In the genomic region with DNA sequence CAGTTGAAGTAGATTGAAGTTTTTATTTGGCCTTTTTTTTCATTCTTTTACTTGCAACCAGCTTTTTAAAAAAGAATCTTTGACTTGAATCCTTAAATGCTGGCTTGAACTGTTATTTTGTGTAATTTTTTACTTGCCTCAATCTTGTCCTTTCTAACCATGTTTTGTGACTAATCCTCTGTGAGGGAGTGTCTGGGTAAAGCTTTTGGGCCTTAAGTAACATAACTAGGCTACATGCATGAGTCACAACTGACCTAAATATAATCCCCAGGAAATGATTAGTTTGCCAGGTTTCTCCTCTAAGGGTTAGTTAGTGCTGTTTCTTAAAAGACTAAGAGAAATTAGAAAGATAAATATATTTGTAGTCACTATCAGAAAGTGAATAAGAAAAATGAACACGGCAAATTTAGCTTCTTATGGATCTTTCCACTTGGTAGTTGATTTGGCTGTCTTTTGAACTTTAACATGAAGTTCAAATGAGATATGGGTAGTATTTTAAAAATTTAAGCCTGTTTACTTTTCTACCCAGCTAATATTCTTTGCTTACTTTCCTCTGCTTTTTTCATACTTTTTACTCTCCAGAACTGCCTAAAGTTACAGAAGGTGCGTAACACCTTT, we compare ENCODE assay signal across 7 cellular contexts. TPM values are rescaled to one million over a fixed set of nuclear protein-coding genes. Genes with fewer than 3 reads are reported as not detected.
DNase-seq lines count a peak whose midpoint lies in the region; ATAC-seq and TF ChIP-seq lines count a peak whose summit lies in the region.

No MANE protein-coding gene starts in this region.

- no peaks in the 10 kb centered on the region for H3K9me3 Mint-ChIP-seq in mesothelial cell of epicardium

- no peak overlapping the region for H3K4me3 Mint-ChIP-seq in mesothelial cell of epicardium

- H3K27me3 Mint-ChIP-seq in mesothelial cell of epicardium (ENCODE audit: low read depth) = no peaks in the 10 kb centered on the region

- peak overlapping the region in 1 of 2 donors; percentile 15 for H3K27ac ChIP-seq in ovary

- ATAC-seq in GM18505 (IDR thresholded peaks at IDR 0.05; ENCODE audit: unreplicated experiment) = peak; percentile 85
- ATAC-seq in HG02588 (IDR thresholded peaks at IDR 0.05; ENCODE audit: unreplicated experiment) = peak; percentile 80

- no peaks in the 10 kb centered on the region for H3K36me3 ChIP-seq in ovary

- TF ChIP-seq CTCF in mesothelial cell of epicardium (IDR thresholded peaks at IDR 0.05; ENCODE audit: unreplicated experiment) = no peak
- no peak for TF ChIP-seq CTCF in ovary (IDR thresholded peaks at IDR 0.05)

- 44 to 53% (median 51%) methylated on average over 2 of the region's 2 CpGs for WGBS in ovary, 3 donors

- H3K9me3 ChIP-seq in ovary = no peaks in the 10 kb centered on the region

- H3K4me1 ChIP-seq in ovary (ENCODE audit: insufficient read depth) = no peaks in the 10 kb centered on the region

- peaks cover 28% of the 10 kb centered on the region for H3K36me3 Mint-ChIP-seq in mesothelial cell of epicardium

- H3K27me3 ChIP-seq in ovary = no peaks in the 10 kb centered on the region

- peak overlapping the region; percentile 66 for H3K27ac Mint-ChIP-seq in mesothelial cell of epicardium

- DNase-seq in NCI-H226 (peak; percentile 82), mesothelial cell of epicardium (ENCODE audit: low spot score in 2 of 2, unreplicated experiment in 2 of 2) (no peak), ovary (no peak), posterior vena cava (ENCODE audit: low spot score) (no peak)
- peak; percentile 13 for DNase-seq in central memory CD4-positive, alpha-beta T cell

- no peak for TF ChIP-seq EP300 in ovary (IDR thresholded peaks at IDR 0.05)

- peaks cover 8% of the 10 kb centered on the region for H3K4me1 Mint-ChIP-seq in mesothelial cell of epicardium

- no peak for TF ChIP-seq POLR2A in GM18505 (IDR thresholded peaks at IDR 0.05; ENCODE audit: borderline replicate concordance, extremely low read depth, insufficient read depth, insufficient read length)
- no peak for TF ChIP-seq POLR2A in ovary (IDR thresholded peaks at IDR 0.05)

- no peak overlapping the region for H3K4me3 ChIP-seq in ovary

- intact Hi-C loops in ovary (cut with DNase I) = no loop called here
- intact Hi-C loops in posterior vena cava (cut with DNase I) = loop anchor here in 1 of 2 donors (10.0 kb wide), 1 partner anchor 522 kb away; a partner anchor contains a TSS

RNA-seq across cellular contexts. Expression of a gene that starts 13.0 kb away (rescaled TPM):
- total RNA-seq in mesothelial cell of epicardium (29.0 to 30.1 TPM (median 29.5 TPM) in 3 replicates), ovary (10 to 100 TPM; 20.1 to 32.7 (median 24.1) TPM), posterior vena cava (10 to 100 TPM; 33.4 to 34.3 TPM)
- polyA plus RNA-seq in ovary = 10 to 100 TPM; 14.6 to 26.5 TPM

RNA-seq across cellular contexts. Expression of a gene that starts 46.8 kb away (rescaled TPM):
- total RNA-seq in mesothelial cell of epicardium (not detected in 3 replicates), ovary (not detected), posterior vena cava (not detected)
- polyA plus RNA-seq in ovary = not detected

Comparison
In these comparisons a context has a peak if more than half of its experiments do, and no peak if none do; other contexts are left out.
1. DNase-seq: peak in NCI-H226 (single experiment) and central memory CD4-positive, alpha-beta T cell (single experiment); none in mesothelial cell of epicardium (0 of 2), ovary (0 of 5) and posterior vena cava (single experiment).